ENCODE assay signal across 13 cellular contexts in genomic region chr2:150698016-150698661, GRCh38.
DNase-seq lines count a peak whose midpoint lies in the region; TF ChIP-seq lines count a peak whose summit lies in the region.
"Had no signal": no experiment of that assay in that cellular context is flagged by ENCODE, and none has a peak within 500 bp of the region (broad histone marks: within the 10 kb centered on the region; RNA-seq: fewer than 3 reads in every experiment).

No MANE protein-coding gene starts in this region.

- no peak overlapping the region for H4K8ac ChIP-seq in neuronal stem cell (ENCODE audit: low read depth, low read length)

- H3K79me1 ChIP-seq in neuronal stem cell (ENCODE audit: low read depth, low read length): no peaks in the 10 kb centered on the region

- no peak overlapping the region for H2BK120ac ChIP-seq in neuronal stem cell (ENCODE audit: low read depth, low read length)

- H2BK12ac ChIP-seq in neuronal stem cell (ENCODE audit: low read length): no peak overlapping the region

- no peak overlapping the region for H3K9ac ChIP-seq in neuronal stem cell (ENCODE audit: low read depth, low read length, poor library complexity)

- no peak overlapping the region for H3K18ac ChIP-seq in neuronal stem cell (ENCODE audit: low read length)

- no peak overlapping the region for H2BK15ac ChIP-seq in neuronal stem cell (ENCODE audit: low read length)

- no peak for TF ChIP-seq POLR2A in sigmoid colon (IDR thresholded peaks at IDR 0.05)

- peak; percentile 60 for DNase-seq in AG08395 (ENCODE audit: low spot score)
- DNase-seq in LHCN-M2 (ENCODE audit: low read depth): peak; percentile 51
- DNase-seq in fibroblast of gingiva (ENCODE audit: low read depth): peak; percentile 96
- no peak for DNase-seq in neuronal stem cell (ENCODE audit: low spot score)
- DNase-seq in NOMO-1 treated with dmso at 0.1 percent for 144 hours (lab: John Stamatoyannopoulos, UW; ENCODE audit: unreplicated experiment): no peak
- no peak for DNase-seq in sigmoid colon
- no peak for DNase-seq in kidney tubule cell (ENCODE audit: low spot score)
- DNase-seq in UCSD-AML1 (lab: John Stamatoyannopoulos, UW; ENCODE audit: unreplicated experiment): no peak
- DNase-seq: activated CD8-positive, alpha-beta memory T cell treated with anti-CD3 and anti-CD28 coated beads, Interleukin-2, amount 50 U/mL, for 4 hours; activated naive CD8-positive, alpha-beta T cell treated with anti-CD3 and anti-CD28 coated beads, Interleukin-2, amount 10 ng/mL, durations not matched to agents 7 days and 5 days; cortex of kidney; DMS153; left lung had no signal

- H3K36me3 ChIP-seq in neuronal stem cell (replicated peaks in 1 of 2; ENCODE audit: control insufficient read depth in 2 of 2, insufficient read depth in 2 of 2, low read length in 2 of 2): no peaks in the 10 kb centered on the region
- H3K36me3 ChIP-seq in sigmoid colon: no peaks in the 10 kb centered on the region
- H3K36me3 ChIP-seq: left lung had no signal

- H3K9me3 ChIP-seq in neuronal stem cell (replicated peaks in 1 of 2; ENCODE audit: control insufficient read depth in 2 of 2, insufficient read depth in 1 of 2, low read depth in 1 of 2, low read length in 2 of 2) (peaks cover 0 to 8% of the 10 kb centered on the region in 2 donors), sigmoid colon (no peaks in the 10 kb centered on the region)
- H3K9me3 ChIP-seq: left lung had no signal

- intact Hi-C loops in sigmoid colon (cut with DNase I): no loop called here

- H2BK5ac ChIP-seq in neuronal stem cell (ENCODE audit: low read length): no peak overlapping the region

- no peak for TF ChIP-seq EP300 in sigmoid colon (IDR thresholded peaks at IDR 0.05)

- H3K14ac ChIP-seq in neuronal stem cell (ENCODE audit: low read length): no peak overlapping the region

- H3K4ac ChIP-seq in neuronal stem cell (ENCODE audit: low read length): no peak overlapping the region

- no peak overlapping the region for H2AK5ac ChIP-seq in neuronal stem cell (ENCODE audit: low read depth, low read length)

- no CpG with 5 or more reads among the region's 2 CpGs for WGBS in neuronal stem cell (ENCODE audit: extremely low coverage in 2 of 2, insufficient read length in 2 of 2, insufficient replicate concordance in 1 of 2), 2 donors
- whole genome bisulfite sequencing in sigmoid colon, 2 donors: 68 to 72% methylated on average over 2 of the region's 2 CpGs

- H3K27ac ChIP-seq in neuronal stem cell (replicated peaks; ENCODE audit: low read length) (no peak overlapping the region), sigmoid colon (peak overlapping the region in 1 of 4 donors; percentile 27)
- H3K27ac ChIP-seq: left lung had no signal

- H3K27me3 ChIP-seq in neuronal stem cell (ENCODE audit: control insufficient read depth in 3 of 3, insufficient read depth in 3 of 3, low read depth in 1 of 3, low read length in 3 of 3) (no peaks in the 10 kb centered on the region), sigmoid colon (no peaks in the 10 kb centered on the region)
- H3K27me3 ChIP-seq: left lung had no signal

- no peak for TF ChIP-seq CTCF in sigmoid colon (IDR thresholded peaks at IDR 0.05)

- no peak overlapping the region for H3K23ac ChIP-seq in neuronal stem cell (ENCODE audit: low read depth, low read length, poor library complexity)

- H3K4me2 ChIP-seq in neuronal stem cell (ENCODE audit: insufficient read depth, low read length, poor library complexity, severe bottlenecking): no peak overlapping the region

- H2AFZ ChIP-seq in neuronal stem cell (ENCODE audit: low read length): peak overlapping the region; percentile 54

- no peaks in the 10 kb centered on the region for H3K4me1 ChIP-seq in neuronal stem cell (ENCODE audit: control insufficient read depth in 2 of 2, insufficient read depth in 1 of 2, low read depth in 1 of 2, low read length in 2 of 2)
- H3K4me1 ChIP-seq in sigmoid colon: peaks cover 0 to 6% (median 0%) of the 10 kb centered on the region in 4 donors
- H3K4me1 ChIP-seq: left lung had no signal

- no peak overlapping the region for H3K4me3 ChIP-seq in neuronal stem cell (ENCODE audit: low read length in 2 of 2)
- no peak overlapping the region for H3K4me3 ChIP-seq in sigmoid colon
- H3K4me3 ChIP-seq: left lung had no signal

- no peak overlapping the region for H4K91ac ChIP-seq in neuronal stem cell (ENCODE audit: low read depth, low read length, poor library complexity)

Comparison
In these comparisons a context has a peak if more than half of its experiments do, and no peak if none do; other contexts are left out.
1. DNase-seq: peak in AG08395 (single experiment), LHCN-M2 (single experiment) and fibroblast of gingiva (single experiment); none in neuronal stem cell (single experiment), NOMO-1 treated with dmso at 0.1 percent for 144 hours (single experiment), sigmoid colon (single experiment), kidney tubule cell (single experiment) and UCSD-AML1 (single experiment).